Comparison of ENCODE assay signal across 8 cellular contexts in genomic region chr19:4669723-4670480, GRCh38. TPM values are rescaled to one million over a fixed set of nuclear protein-coding genes. Genes with fewer than 3 reads are reported as not detected.
DNase-seq lines count a peak whose midpoint lies in the region; ATAC-seq and TF ChIP-seq lines count a peak whose summit lies in the region.

MYDGF (minus strand) TSS chr19:4670342; CDS start chr19:4670334, 8 bp downstream.

- H3K27ac ChIP-seq in left ventricle myocardium inferior (replicated peaks) (peak within 1 kb of the TSS; percentile 86), prostate gland (peak within 1 kb of the TSS; percentile 57 to 72), upper lobe of right lung (peak within 1 kb of the TSS; percentile 78)

- peak; percentile 66 for TF ChIP-seq POLR2A in prostate gland (IDR thresholded peaks at IDR 0.05)

- H3K4me3 ChIP-seq in left ventricle myocardium inferior (peak within 1 kb of the TSS; percentile 95), prostate gland (peak within 1 kb of the TSS; percentile 70 to 78), upper lobe of right lung (peak within 1 kb of the TSS; percentile 91)

- intact Hi-C loops in left ventricle myocardium inferior (cut with micrococcal nuclease) (no loop called here), prostate gland (cut with DNase I) (no loop called here), upper lobe of right lung (cut with DNase I) (no loop called here)

- DNase-seq in GM10266 (ENCODE audit: extremely low spot score) (peak; percentile 100), NCI-H187 (lab: John Stamatoyannopoulos, UW) (peak; percentile 71 to 88), amniotic epithelial cell (ENCODE audit: low read depth) (peak; percentile 80), left ventricle myocardium inferior (peak; percentile 94), prostate gland (ENCODE audit: low spot score) (peak; percentile 86), upper lobe of right lung (peak; percentile 98)

- H3K9me3 Mint-ChIP-seq in T-helper 1 cell treated with Interleukin-12 subunit alpha and Interleukin-12 subunit beta and Interleukin-4 antibody, amounts not matched to agents 30 μg/mL and 1 μg/mL, for 36 hours = no peaks in the 10 kb centered on the region

- H3K27ac Mint-ChIP-seq in T-helper 1 cell treated with Interleukin-12 subunit alpha and Interleukin-12 subunit beta and Interleukin-4 antibody, amounts not matched to agents 30 μg/mL and 1 μg/mL, for 36 hours = peak within 1 kb of the TSS; percentile 70

- peak within 1 kb of the TSS; percentile 87 for H3K4me3 Mint-ChIP-seq in T-helper 1 cell treated with Interleukin-12 subunit alpha and Interleukin-12 subunit beta and Interleukin-4 antibody, amounts not matched to agents 30 μg/mL and 1 μg/mL, for 36 hours

- H3K4me1 Mint-ChIP-seq in T-helper 1 cell treated with Interleukin-12 subunit alpha and Interleukin-12 subunit beta and Interleukin-4 antibody, amounts not matched to agents 30 μg/mL and 1 μg/mL, for 36 hours (ENCODE audit: low read depth) = peaks cover 6% of the 10 kb centered on the region

- no peaks in the 10 kb centered on the region for H3K27me3 ChIP-seq in left ventricle myocardium inferior (ENCODE audit: low read depth)
- no peaks in the 10 kb centered on the region for H3K27me3 ChIP-seq in prostate gland (replicated peaks; ENCODE audit: insufficient read depth)
- H3K27me3 ChIP-seq in upper lobe of right lung = no peaks in the 10 kb centered on the region

- H3K36me3 ChIP-seq in left ventricle myocardium inferior (peaks cover 43% of the 10 kb centered on the region), prostate gland (no peaks in the 10 kb centered on the region), upper lobe of right lung (peaks cover 43% of the 10 kb centered on the region)

- ATAC-seq in HG02798 (IDR thresholded peaks at IDR 0.05; ENCODE audit: poor library complexity, unreplicated experiment) (peak; percentile 95), upper lobe of right lung (peak; percentile 99)

- TF ChIP-seq CTCF in GM10266 (IDR thresholded peaks at IDR 0.05; ENCODE audit: control insufficient read depth, insufficient read depth, low read depth, missing control alignments) (no peak), left ventricle myocardium inferior (IDR thresholded peaks at IDR 0.05; ENCODE audit: borderline replicate concordance) (no peak), prostate gland (IDR thresholded peaks at IDR 0.05) (no peak), upper lobe of right lung (IDR thresholded peaks at IDR 0.05) (no peak)

- H3K4me1 ChIP-seq in left ventricle myocardium inferior (peaks cover 33% of the 10 kb centered on the region), prostate gland (replicated peaks) (peaks cover 4% of the 10 kb centered on the region), upper lobe of right lung (peaks cover 15% of the 10 kb centered on the region)

- H3K27me3 Mint-ChIP-seq in T-helper 1 cell treated with Interleukin-12 subunit alpha and Interleukin-12 subunit beta and Interleukin-4 antibody, amounts not matched to agents 30 μg/mL and 1 μg/mL, for 36 hours (ENCODE audit: low read depth) = no peaks in the 10 kb centered on the region

- under 1% methylated on average over 33 of the region's 75 CpGs for WGBS in prostate gland

- H3K36me3 Mint-ChIP-seq in T-helper 1 cell treated with Interleukin-12 subunit alpha and Interleukin-12 subunit beta and Interleukin-4 antibody, amounts not matched to agents 30 μg/mL and 1 μg/mL, for 36 hours (ENCODE audit: low read depth) = peaks cover 13% of the 10 kb centered on the region

- H3K9me3 ChIP-seq in left ventricle myocardium inferior (replicated peaks) (no peaks in the 10 kb centered on the region), prostate gland (no peaks in the 10 kb centered on the region), upper lobe of right lung (no peaks in the 10 kb centered on the region)

RNA-seq across cellular contexts. Expression of gene MYDGF, which starts in this region (rescaled TPM):
- total RNA-seq in left ventricle myocardium inferior = 26.3 TPM
- 100 to 1,000 TPM in 1 of 2 donors, 10 to 100 TPM in 1; 70.9 to 116 TPM for total RNA-seq in prostate gland
- total RNA-seq in upper lobe of right lung = 94.2 TPM

Comparison
In these comparisons a context has a peak if more than half of its experiments do, and no peak if none do; other contexts are left out.
1. Peak in every context shown above with its lines: DNase-seq, ATAC-seq, H3K4me3 ChIP-seq and H3K27ac ChIP-seq.